1 cellular context compared by ENCODE assay signal in the genomic region with DNA sequence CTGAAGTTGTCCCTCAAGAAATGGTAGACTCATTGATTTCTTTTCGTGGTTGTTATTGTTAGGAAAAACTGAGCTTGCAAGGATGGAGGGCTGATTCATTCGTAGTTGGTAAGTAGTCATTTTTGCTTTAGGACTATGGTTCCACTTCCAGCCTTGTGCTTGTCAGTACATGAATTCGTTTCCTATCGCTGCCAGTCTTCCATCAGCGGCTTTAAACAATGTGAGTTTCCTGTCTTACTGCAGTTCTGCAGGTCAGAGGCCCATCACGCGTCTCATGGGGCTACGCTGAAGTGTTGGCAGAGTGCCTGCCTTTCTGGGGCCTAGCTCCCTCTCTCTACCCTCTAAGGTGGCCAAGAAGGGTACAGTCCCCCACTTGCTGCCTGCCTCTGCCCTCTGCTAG.
TF ChIP-seq lines count a peak whose summit lies in the region.

No MANE protein-coding gene starts in this region.

TF ChIP-seq in H1, 55 proteins besides CTCF, POLR2A, EP300 and RAD21:
- TF ChIP-seq GABPA (IDR thresholded peaks at IDR 0.05; ENCODE audit: borderline replicate concordance, insufficient read depth, low read length) (no peak), CHD7 (IDR thresholded peaks at IDR 0.05; ENCODE audit: insufficient replicate concordance, low read length) (no peak), FOSL1 (IDR thresholded peaks at IDR 0.05; ENCODE audit: insufficient read depth, low read depth, low read length) (no peak), SIX5 (IDR thresholded peaks at IDR 0.05; ENCODE audit: low read depth, low read length) (no peak), BACH1 (IDR thresholded peaks at IDR 0.05; ENCODE audit: low read length) (no peak), JUN (IDR thresholded peaks at IDR 0.05; ENCODE audit: low read depth, low read length) (no peak), HDAC2 (IDR thresholded peaks at IDR 0.05; ENCODE audit: borderline replicate concordance in 1 of 2, low read depth in 2 of 2, low read length in 2 of 2) (no peak), HDAC6 (IDR thresholded peaks at IDR 0.05; ENCODE audit: low read depth, low read length) (no peak), BRCA1 (IDR thresholded peaks at IDR 0.05; ENCODE audit: low read depth, low read length) (no peak), PHF8 (conservative IDR thresholded peaks at IDR 0.05; ENCODE audit: low read depth, low read length) (no peak), MAFK (IDR thresholded peaks at IDR 0.05; ENCODE audit: low read depth, low read length) (no peak), RNF2 (IDR thresholded peaks at IDR 0.05; ENCODE audit: borderline replicate concordance, low read depth, low read length, missing control alignments, poor library complexity, severe bottlenecking) (no peak), TCF12 (IDR thresholded peaks at IDR 0.05; ENCODE audit: low read depth, low read length) (no peak), SP4 (IDR thresholded peaks at IDR 0.05; ENCODE audit: low read length) (no peak), RXRA (IDR thresholded peaks at IDR 0.05; ENCODE audit: insufficient read depth, low read depth, low read length) (no peak), GTF2F1 (IDR thresholded peaks at IDR 0.05; ENCODE audit: borderline replicate concordance, low read depth, low read length) (no peak)
